Comparison of ENCODE assay signal across 8 cellular contexts in genomic region chr10:100987685-100988049, GRCh38. TPM values are rescaled to one million over a fixed set of nuclear protein-coding genes. Genes with fewer than 3 reads are reported as not detected.
A peak's percentile ranks its signal among the peaks of the same experiment; 100 is the strongest.
DNase-seq lines count a peak whose midpoint lies in the region; ATAC-seq, FAIRE-seq and TF ChIP-seq lines count a peak whose summit lies in the region.

No MANE protein-coding gene starts in this region.

- H3K27me3 ChIP-seq in GM12878 (replicated peaks in 1 of 2; ENCODE audit: control insufficient read depth in 2 of 2, insufficient read depth in 2 of 2, low read length in 1 of 2), result no peaks in the 10 kb centered on the region

- H3K4me3 ChIP-seq in GM12878, result peak overlapping the region; percentile 98

- peaks cover 16% of the 10 kb centered on the region for H3K4me1 ChIP-seq in GM12878 (ENCODE audit: control insufficient read depth, insufficient read depth, low read length)

- H3K27ac Mint-ChIP-seq in mesothelial cell of epicardium, result peak overlapping the region; percentile 97

- CTCF ChIA-PET in GM12878 (lab: Yijun Ruan, JAX), result interaction anchor here (0.7 to 5.5 kb wide), 4 partner anchors 9 to 80 kb away, joined by 3 to 42 read pairs (median 9); no protein-coding TSS in a partner anchor

- TF ChIP-seq CTCF in 22Rv1 (IDR thresholded peaks at IDR 0.05) (no peak), GM12878 (IDR thresholded peaks at IDR 0.05 in 2 of 3, conservative IDR thresholded peaks at IDR 0.05 in 1 of 3; ENCODE audit: control insufficient read depth in 2 of 3, extremely low read depth in 1 of 3, insufficient read depth in 1 of 3, low read depth in 3 of 3, low read length in 3 of 3) (no peak), mesothelial cell of epicardium (IDR thresholded peaks at IDR 0.05; ENCODE audit: unreplicated experiment) (no peak)

- in situ Hi-C loops in GM12878 (cut with MboI), result no loop called here

- no TSS peak for BruUV-seq in GM12878 (replicated peaks; lab: Mats Ljungman, UMichigan)

- peaks cover 9 to 14% of the 10 kb centered on the region in 2 experiments; a peak in 3 of 4 replicates for H3K36me3 ChIP-seq in GM12878 (ENCODE audit: control insufficient read depth in 2 of 2, insufficient read depth in 2 of 2, low read length in 1 of 2)

- peak overlapping the region; percentile 100 for H3K4me2 ChIP-seq in GM12878 (ENCODE audit: control insufficient read depth, insufficient read depth)

- no peak for TF ChIP-seq RAD21 in GM12878 (IDR thresholded peaks at IDR 0.05; ENCODE audit: insufficient read depth, low read depth, low read length)

- FAIRE-seq in GM12878 (lab: Jason Lieb, UNC), result no peak

- H3K9me3 Mint-ChIP-seq in mesothelial cell of epicardium, result no peaks in the 10 kb centered on the region

- H3K27ac ChIP-seq in 22Rv1 (peak overlapping the region; percentile 92), GM12878 (ENCODE audit: control insufficient read depth, insufficient read depth) (peak overlapping the region; percentile 71)

- DNase-seq in GM12878 (ENCODE audit: low read depth, low spot score) (no peak), mesothelial cell of epicardium (ENCODE audit: low spot score in 2 of 2, unreplicated experiment in 2 of 2) (no peak), T-helper 9 cell (no peak), iPS-NIHi11 (ENCODE audit: low spot score) (no peak), NCI-H187 (lab: John Stamatoyannopoulos, UW) (no peak)

- peaks cover 24% of the 10 kb centered on the region for H3K4me1 Mint-ChIP-seq in mesothelial cell of epicardium

- intact Hi-C loops in GM12878 (cut with micrococcal nuclease; ENCODE audit: unreplicated experiment), result no loop called here

- H3K36me3 Mint-ChIP-seq in mesothelial cell of epicardium, result peaks cover 14% of the 10 kb centered on the region

- TF ChIP-seq POLR2A in GM12878 (IDR thresholded peaks at IDR 0.05; ENCODE audit: low read depth, low read length), result no peak
- TF ChIP-seq POLR2A in GM18505 (IDR thresholded peaks at IDR 0.05; ENCODE audit: borderline replicate concordance, extremely low read depth, insufficient read depth, insufficient read length), result no peak

- SMC1A ChIA-PET in GM12878 (lab: Charles Lee; ENCODE audit: uncharacterized antibody, unreplicated experiment), result interaction anchor here (1.5 kb wide), 1 partner anchor 9 kb away, joined by 4 read pairs; no protein-coding TSS in a partner anchor

- peak overlapping the region; percentile 86 for H3K9ac ChIP-seq in GM12878 (ENCODE audit: control insufficient read depth, insufficient read depth, low read length)

- no peaks in the 10 kb centered on the region for H4K20me1 ChIP-seq in GM12878 (ENCODE audit: control insufficient read depth, insufficient read depth)

- no peak for TF ChIP-seq EP300 in GM12878 (IDR thresholded peaks at IDR 0.05; ENCODE audit: borderline replicate concordance in 1 of 2, control insufficient read depth in 1 of 2, low read depth in 2 of 2, low read length in 2 of 2)

- POLR2A ChIA-PET in GM12878 (lab: Charles Lee), result interaction anchor here (2.8 kb wide), 1 partner anchor 10 kb away, joined by 23 read pairs; the partner anchor contains the start of gene LZTS2

- ATAC-seq in HG02678 (IDR thresholded peaks at IDR 0.05; ENCODE audit: unreplicated experiment) (peak; percentile 7), GM12878 (peak; percentile 15), GM18505 (IDR thresholded peaks at IDR 0.05; ENCODE audit: unreplicated experiment) (no peak)

- H3K4me3 Mint-ChIP-seq in mesothelial cell of epicardium, result peak overlapping the region; percentile 97

- WGBS in GM12878 (ENCODE audit: insufficient coverage, insufficient replicate concordance, low lambda C conversion rate, missing lambda C conversion rate), result 3% methylated on average over 15 of the region's 15 CpGs

- H3K9me3 ChIP-seq in GM12878 (replicated peaks; ENCODE audit: control insufficient read depth, insufficient read depth, low read length), result no peaks in the 10 kb centered on the region

- RAD21 ChIA-PET in GM12878 (lab: Charles Lee; ENCODE audit: unreplicated experiment), result interaction anchor here (0.6 to 0.9 kb wide), 2 partner anchors 11 to 26 kb away, joined by 4 to 6 read pairs; no protein-coding TSS in a partner anchor

- H3K79me2 ChIP-seq in GM12878 (ENCODE audit: control insufficient read depth, insufficient read depth, low read length), result peaks cover 37% of the 10 kb centered on the region

- H2AFZ ChIP-seq in GM12878 (ENCODE audit: control insufficient read depth, low read depth, low read length), result peak overlapping the region; percentile 99

- no peaks in the 10 kb centered on the region for H3K27me3 Mint-ChIP-seq in mesothelial cell of epicardium (ENCODE audit: low read depth)

RNA-seq across cellular contexts. Expression of gene TWNK, which starts 0.3 kb away (rescaled TPM):
- 9.5 and 10.3 TPM in 2 replicates for total RNA-seq in GM12878 (2013; cell fraction: nucleolus; rRNA removed)
- total RNA-seq in GM12878 (2014; rRNA removed) (19.3 and 20.4 TPM in 2 replicates), GM12878 (2014; rRNA removed; fragmentation: Illumina TruSeq; extraction: Trizol) (14.0 and 17.2 TPM in 2 replicates), GM12878 (2021) (19.5 and 23.0 TPM in 2 replicates), mesothelial cell of epicardium (11.7 to 13.9 TPM (median 12.4 TPM) in 3 replicates)
- polyA plus RNA-seq in GM12878 (2011; ENCODE audit: low read depth), result 12.9 TPM
- polyA plus RNA-seq in GM12878 (2011; rRNA removed) (13.7 and 16.9 TPM in 2 replicates), GM12878 (2014; fragmentation: Illumina TruSeq; extraction: Trizol) (32.4 and 32.8 TPM in 2 replicates), GM12878 (2014; fragmentation: Nextera tagmentation; extraction: Ambion mirVana) (10 to 100 TPM; 13.6 to 19.0 TPM), GM12878 (2014; rRNA removed) (19.3 and 22.3 TPM in 2 replicates), GM12878 (2016; fragmentation: Nextera tagmentation; extraction: Ambion mirVana) (10 to 100 TPM; 14.4 to 16.6 TPM)
- polyA plus RNA-seq in GM12878 (2011; cell fraction: cytosol; rRNA removed), result 17.4 and 18.4 TPM in 2 replicates
- polyA plus RNA-seq in GM12878 (2011; cell fraction: nucleus; rRNA removed), result 15.9 and 18.3 TPM in 2 replicates
- polyA plus RNA-seq in GM12878 (2012), result 13.3 and 19.0 TPM in 2 replicates
- 17.1 and 19.5 TPM in 2 replicates for polyA minus RNA-seq in GM12878 (2011; rRNA and poly(A)+ RNA removed)
- polyA minus RNA-seq in GM12878 (2011; cell fraction: cytosol; rRNA and poly(A)+ RNA removed), result 3.1 and 7.5 TPM in 2 replicates
- 5.9 and 12.2 TPM in 2 replicates for polyA minus RNA-seq in GM12878 (2011; cell fraction: nucleus; rRNA and poly(A)+ RNA removed)

RNA-seq across cellular contexts. Expression of gene MRPL43, which starts 0.4 kb away (rescaled TPM):
- total RNA-seq in GM12878 (2013; cell fraction: nucleolus; rRNA removed), result 30.3 and 37.0 TPM in 2 replicates
- total RNA-seq in GM12878 (2014; rRNA removed), result 74.8 and 84.7 TPM in 2 replicates
- total RNA-seq in GM12878 (2014; rRNA removed; fragmentation: Illumina TruSeq; extraction: Trizol), result 34.3 and 40.1 TPM in 2 replicates
- total RNA-seq in GM12878 (2021), result 58.6 and 65.5 TPM in 2 replicates
- 30.0 TPM for polyA plus RNA-seq in GM12878 (2011; ENCODE audit: low read depth)
- polyA plus RNA-seq in GM12878 (2011; rRNA removed), result 39.3 and 64.7 TPM in 2 replicates
- polyA plus RNA-seq in GM12878 (2011; cell fraction: cytosol; rRNA removed), result 79.2 and 143 TPM in 2 replicates
- polyA plus RNA-seq in GM12878 (2011; cell fraction: nucleus; rRNA removed), result 106 and 124 TPM in 2 replicates
- polyA plus RNA-seq in GM12878 (2012), result 67.6 and 72.0 TPM in 2 replicates
- 15.9 and 24.8 TPM in 2 replicates for polyA plus RNA-seq in GM12878 (2014; fragmentation: Illumina TruSeq; extraction: Trizol)
- 10 to 100 TPM; 16.6 to 24.2 TPM for polyA plus RNA-seq in GM12878 (2014; fragmentation: Nextera tagmentation; extraction: Ambion mirVana)
- 102 and 115 TPM in 2 replicates for polyA plus RNA-seq in GM12878 (2014; rRNA removed)
- polyA plus RNA-seq in GM12878 (2016; fragmentation: Nextera tagmentation; extraction: Ambion mirVana), result 100 to 1,000 TPM; 101 to 108 TPM
- 25.1 and 42.2 TPM in 2 replicates for polyA minus RNA-seq in GM12878 (2011; rRNA and poly(A)+ RNA removed)
- 20.7 and 27.8 TPM in 2 replicates for polyA minus RNA-seq in GM12878 (2011; cell fraction: cytosol; rRNA and poly(A)+ RNA removed)
- 30.9 and 40.5 TPM in 2 replicates for polyA minus RNA-seq in GM12878 (2011; cell fraction: nucleus; rRNA and poly(A)+ RNA removed)
- 66.7 to 70.2 TPM (median 69.4 TPM) in 3 replicates for total RNA-seq in mesothelial cell of epicardium

RNA-seq across cellular contexts. Expression of gene LZTS2, which starts 11.9 kb away (rescaled TPM):
- total RNA-seq in GM12878 (2013; cell fraction: nucleolus; rRNA removed), result 33.5 and 42.4 TPM in 2 replicates
- total RNA-seq in GM12878 (2014; rRNA removed) (6.2 and 6.7 TPM in 2 replicates), GM12878 (2014; rRNA removed; fragmentation: Illumina TruSeq; extraction: Trizol) (3.8 and 3.9 TPM in 2 replicates), GM12878 (2021) (12.2 and 13.4 TPM in 2 replicates), mesothelial cell of epicardium (107 to 111 TPM (median 110 TPM) in 3 replicates)
- polyA plus RNA-seq in GM12878 (2011; ENCODE audit: low read depth), result 3.1 TPM
- polyA plus RNA-seq in GM12878 (2011; rRNA removed) (7.1 and 11.2 TPM in 2 replicates), GM12878 (2014; fragmentation: Illumina TruSeq; extraction: Trizol) (1.7 and 3.0 TPM in 2 replicates), GM12878 (2014; fragmentation: Nextera tagmentation; extraction: Ambion mirVana) (under 1 TPM; 0.08 to 0.37 TPM), GM12878 (2014; rRNA removed) (9.9 and 11.9 TPM in 2 replicates), GM12878 (2016; fragmentation: Nextera tagmentation; extraction: Ambion mirVana) (1 to 10 TPM; 7.7 to 7.9 TPM)
- 21.4 and 22.7 TPM in 2 replicates for polyA plus RNA-seq in GM12878 (2011; cell fraction: cytosol; rRNA removed)
- polyA plus RNA-seq in GM12878 (2011; cell fraction: nucleus; rRNA removed), result 73.4 and 102 TPM in 2 replicates
- 9.3 and 11.8 TPM in 2 replicates for polyA plus RNA-seq in GM12878 (2012)
- polyA minus RNA-seq in GM12878 (2011; rRNA and poly(A)+ RNA removed), result 6.1 and 17.8 TPM in 2 replicates
- 6.3 and 9.9 TPM in 2 replicates for polyA minus RNA-seq in GM12878 (2011; cell fraction: cytosol; rRNA and poly(A)+ RNA removed)
- polyA minus RNA-seq in GM12878 (2011; cell fraction: nucleus; rRNA and poly(A)+ RNA removed), result 14.6 and 21.9 TPM in 2 replicates

RNA-seq across cellular contexts. Expression of gene SEMA4G, which starts 18.4 kb away (rescaled TPM):
- total RNA-seq in GM12878 (2013; cell fraction: nucleolus; rRNA removed), result 2.6 and 4.3 TPM in 2 replicates
- total RNA-seq in GM12878 (2014; rRNA removed) (0.05 TPM in 1 of 2 replicates, not detected in the other), GM12878 (2014; rRNA removed; fragmentation: Illumina TruSeq; extraction: Trizol) (not detected in 2 replicates), GM12878 (2021) (0.19 and 0.23 TPM in 2 replicates), mesothelial cell of epicardium (20.0 to 22.8 TPM (median 22.2 TPM) in 3 replicates)
- polyA plus RNA-seq in GM12878 (2011; ENCODE audit: low read depth), result 6.5 TPM
- polyA plus RNA-seq in GM12878 (2011; rRNA removed) (0.91 and 2.3 TPM in 2 replicates), GM12878 (2014; fragmentation: Illumina TruSeq; extraction: Trizol) (0.25 and 0.62 TPM in 2 replicates), GM12878 (2014; fragmentation: Nextera tagmentation; extraction: Ambion mirVana) (not detected), GM12878 (2014; rRNA removed) (0.09 and 0.22 TPM in 2 replicates), GM12878 (2016; fragmentation: Nextera tagmentation; extraction: Ambion mirVana) (under 1 TPM; 0.63 to 0.88 TPM)
- polyA plus RNA-seq in GM12878 (2011; cell fraction: cytosol; rRNA removed), result 2.0 and 2.7 TPM in 2 replicates
- 4.8 and 8.4 TPM in 2 replicates for polyA plus RNA-seq in GM12878 (2011; cell fraction: nucleus; rRNA removed)
- 2.2 and 2.3 TPM in 2 replicates for polyA plus RNA-seq in GM12878 (2012)
- polyA minus RNA-seq in GM12878 (2011; rRNA and poly(A)+ RNA removed), result 2.1 and 2.2 TPM in 2 replicates
- polyA minus RNA-seq in GM12878 (2011; cell fraction: cytosol; rRNA and poly(A)+ RNA removed), result 0.42 and 0.67 TPM in 2 replicates
- polyA minus RNA-seq in GM12878 (2011; cell fraction: nucleus; rRNA and poly(A)+ RNA removed), result 0.60 and 1.9 TPM in 2 replicates

RNA-seq across cellular contexts. Expression of gene PDZD7, which starts 43.3 kb away (rescaled TPM):
- not detected in 2 replicates for total RNA-seq in GM12878 (2013; cell fraction: nucleolus; rRNA removed)
- not detected in 2 replicates for total RNA-seq in GM12878 (2014; rRNA removed)
- not detected in 2 replicates for total RNA-seq in GM12878 (2014; rRNA removed; fragmentation: Illumina TruSeq; extraction: Trizol)
- total RNA-seq in GM12878 (2021), result not detected in 2 replicates
- not detected for polyA plus RNA-seq in GM12878 (2011; ENCODE audit: low read depth)
- 0.01 TPM in 1 of 2 replicates, not detected in the other for polyA plus RNA-seq in GM12878 (2011; rRNA removed)
- 0.01 and 0.02 TPM in 2 replicates for polyA plus RNA-seq in GM12878 (2011; cell fraction: cytosol; rRNA removed)
- 0.04 and 0.07 TPM in 2 replicates for polyA plus RNA-seq in GM12878 (2011; cell fraction: nucleus; rRNA removed)
- polyA plus RNA-seq in GM12878 (2012), result 0.03 TPM in 1 of 2 replicates, not detected in the other
- polyA plus RNA-seq in GM12878 (2014; fragmentation: Illumina TruSeq; extraction: Trizol), result 0.03 TPM in 1 of 2 replicates, not detected in the other
- not detected for polyA plus RNA-seq in GM12878 (2014; fragmentation: Nextera tagmentation; extraction: Ambion mirVana)
- polyA plus RNA-seq in GM12878 (2014; rRNA removed), result 0.03 TPM in 1 of 2 replicates, not detected in the other
- polyA plus RNA-seq in GM12878 (2016; fragmentation: Nextera tagmentation; extraction: Ambion mirVana), result under 1 TPM in 1 of 2 experiments, not detected in 1; 0.20 TPM
- not detected in 2 replicates for polyA minus RNA-seq in GM12878 (2011; rRNA and poly(A)+ RNA removed)
- not detected in 2 replicates for polyA minus RNA-seq in GM12878 (2011; cell fraction: cytosol; rRNA and poly(A)+ RNA removed)
- 0.12 TPM in 1 of 2 replicates, not detected in the other for polyA minus RNA-seq in GM12878 (2011; cell fraction: nucleus; rRNA and poly(A)+ RNA removed)
- total RNA-seq in mesothelial cell of epicardium, result 1.2 to 1.8 TPM (median 1.8 TPM) in 3 replicates
